Comparison of ENCODE assay signal across 13 cellular contexts in the genomic region with DNA sequence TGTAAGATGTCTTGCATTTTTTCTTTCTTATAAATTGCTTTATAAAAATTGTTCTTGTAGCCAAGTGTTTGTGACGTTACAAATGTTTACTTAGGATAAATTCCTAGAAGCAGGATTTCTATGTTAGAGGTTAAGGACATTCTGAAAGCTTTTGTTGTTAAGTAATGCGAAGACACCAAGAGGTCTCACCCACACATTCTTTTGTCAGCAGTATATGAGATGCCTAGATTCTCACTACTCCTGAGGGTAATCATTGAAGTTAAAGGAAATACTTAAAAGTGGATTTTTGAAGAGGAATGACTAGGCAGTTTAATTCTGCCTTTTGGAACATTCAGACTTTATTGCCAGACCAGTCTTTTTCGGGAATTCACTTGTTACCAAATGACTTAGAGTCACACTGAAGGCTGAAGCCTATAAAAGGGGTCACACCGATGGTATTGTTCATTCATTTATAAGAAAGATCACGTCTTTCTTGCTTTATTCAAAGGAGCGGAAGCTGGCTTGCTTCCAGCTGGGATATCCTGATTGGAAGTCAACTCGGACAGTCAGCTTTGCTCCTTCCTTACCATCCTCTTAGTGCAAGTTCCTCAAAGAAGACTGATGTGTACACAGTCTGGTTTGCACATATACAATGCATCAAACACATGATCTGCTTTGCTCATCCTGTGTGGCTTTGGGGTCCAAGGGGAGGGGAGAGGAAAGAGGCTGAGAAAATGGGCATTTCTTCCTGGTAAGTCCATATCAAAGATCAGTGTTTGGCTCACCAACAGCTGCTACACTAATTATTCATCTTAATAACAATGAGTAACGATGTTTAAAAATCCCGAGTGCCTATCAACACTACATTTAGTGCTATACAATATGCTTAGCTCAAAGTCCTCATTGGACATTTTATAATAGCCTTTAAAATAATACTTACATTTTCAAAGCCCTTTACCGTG.
DNase-seq lines count a peak whose midpoint lies in the region; ATAC-seq and TF ChIP-seq lines count a peak whose summit lies in the region.
"Had no signal": no experiment of that assay in that cellular context is flagged by ENCODE, and none has a peak within 500 bp of the region (broad histone marks: within the 10 kb centered on the region; RNA-seq: fewer than 3 reads in every experiment).

No MANE protein-coding gene starts in this region.

- no peaks in the 10 kb centered on the region for H3K9me3 ChIP-seq in left ventricle myocardium inferior (replicated peaks)
- no peaks in the 10 kb centered on the region for H3K9me3 ChIP-seq in CD8-positive, alpha-beta T cell (ENCODE audit: low read length)
- H3K9me3 ChIP-seq: pancreas had no signal

- H3K56ac ChIP-seq in mesendoderm (ENCODE audit: low read length): no peak overlapping the region

- no CpG with 5 or more reads among the region's 10 CpGs for WGBS in mesendoderm (ENCODE audit: extremely low coverage, insufficient coverage, low lambda C conversion rate)

- no peaks in the 10 kb centered on the region for H3K4me1 Mint-ChIP-seq in CD8-positive, alpha-beta T cell (ENCODE audit: low read depth)

- no peak overlapping the region for H3K4ac ChIP-seq in mesendoderm (ENCODE audit: low read depth, low read length)

- no peak for TF ChIP-seq CTCF in left ventricle myocardium inferior (IDR thresholded peaks at IDR 0.05; ENCODE audit: borderline replicate concordance)
- no peak for TF ChIP-seq CTCF in choroid plexus epithelial cell (conservative IDR thresholded peaks at IDR 0.05; ENCODE audit: low read depth, low read length)
- TF ChIP-seq CTCF in CD8-positive, alpha-beta T cell (IDR thresholded peaks at IDR 0.05): no peak

- POLR2A ChIA-PET in CD8-positive, alpha-beta T cell (lab: Charles Lee): no interaction called here

- H3K4me3 Mint-ChIP-seq in CD8-positive, alpha-beta T cell: no peak overlapping the region

- no peak overlapping the region for H3K27ac Mint-ChIP-seq in CD8-positive, alpha-beta T cell

- H4K8ac ChIP-seq in mesendoderm (ENCODE audit: low read depth, low read length): no peak overlapping the region

- no peak overlapping the region for H2AK5ac ChIP-seq in mesendoderm (ENCODE audit: low read length)

- intact Hi-C loops in left ventricle myocardium inferior (cut with micrococcal nuclease): loop anchor here (10.0 kb wide), 1 partner anchor 570 kb away; no protein-coding TSS in a partner anchor
- intact Hi-C loops in Right ventricle myocardium inferior (cut with DNase I): loop anchor here (5.0 kb wide), 1 partner anchor 978 kb away; no protein-coding TSS in a partner anchor
- intact Hi-C loops in CD8-positive, alpha-beta T cell (cut with DNase I, micrococcal nuclease): no loop called here

- peak overlapping the region; percentile 68 for H3K23ac ChIP-seq in mesendoderm (ENCODE audit: low read length)

- peaks cover 9% of the 10 kb centered on the region for H3K27me3 Mint-ChIP-seq in CD8-positive, alpha-beta T cell (ENCODE audit: low read depth)

- H3K4me1 ChIP-seq in left ventricle myocardium inferior (peaks cover 20% of the 10 kb centered on the region), mesendoderm (ENCODE audit: control insufficient read depth, low read depth, low read length) (peaks cover 2% of the 10 kb centered on the region)
- H3K4me1 ChIP-seq in CD8-positive, alpha-beta T cell (ENCODE audit: insufficient read depth, low read length): no peaks in the 10 kb centered on the region
- H3K4me1 ChIP-seq: pancreas had no signal

- no peak overlapping the region for H2BK120ac ChIP-seq in mesendoderm (ENCODE audit: low read depth, low read length)

- no peak overlapping the region for H2BK5ac ChIP-seq in mesendoderm (ENCODE audit: low read length)

- no peaks in the 10 kb centered on the region for H3K79me1 ChIP-seq in mesendoderm (ENCODE audit: low read length)

- H3K27ac ChIP-seq in left ventricle myocardium inferior (replicated peaks) (peak overlapping the region; percentile 61), mesendoderm (ENCODE audit: low read depth, low read length) (no peak overlapping the region)
- no peak overlapping the region for H3K27ac ChIP-seq in CD8-positive, alpha-beta T cell (ENCODE audit: low read depth, low read length)
- H3K27ac ChIP-seq: HL-60, WERI-Rb-1 had no signal

- no peak overlapping the region for H3K9ac ChIP-seq in mesendoderm (ENCODE audit: low read length)

- H3K4me2 ChIP-seq in mesendoderm (ENCODE audit: low read length): no peak overlapping the region

- H3K36me3 Mint-ChIP-seq in CD8-positive, alpha-beta T cell: no peaks in the 10 kb centered on the region

- no peak overlapping the region for H2BK15ac ChIP-seq in mesendoderm (replicated peaks; ENCODE audit: low read depth)

- H3K27me3 ChIP-seq in left ventricle myocardium inferior (ENCODE audit: low read depth): no peaks in the 10 kb centered on the region
- H3K27me3 ChIP-seq in mesendoderm (ENCODE audit: insufficient read depth, low read length, poor library complexity): no peaks in the 10 kb centered on the region
- H3K27me3 ChIP-seq in CD8-positive, alpha-beta T cell (ENCODE audit: insufficient read depth, low read length): no peaks in the 10 kb centered on the region
- H3K27me3 ChIP-seq: pancreas had no signal

- no peak overlapping the region for H3K18ac ChIP-seq in mesendoderm (ENCODE audit: low read length)

- ATAC-seq in Right ventricle myocardium inferior (no peak), GM21360 (IDR thresholded peaks at IDR 0.05; ENCODE audit: unreplicated experiment) (no peak)
- no peak for ATAC-seq in CD8-positive, alpha-beta T cell

- no peak overlapping the region for H4K5ac ChIP-seq in mesendoderm (ENCODE audit: low read length)

- no peaks in the 10 kb centered on the region for H3K9me3 Mint-ChIP-seq in CD8-positive, alpha-beta T cell

- DNase-seq in left ventricle myocardium inferior (no peak), Right ventricle myocardium inferior (ENCODE audit: missing footprints) (no peak), choroid plexus epithelial cell (ENCODE audit: low read depth) (peak; percentile 87), mesendoderm (peak; percentile 23), activated T-cell treated with anti-CD3 and anti-CD28 coated beads for 4 hours (no peak)
- DNase-seq in stimulated activated CD4-positive, alpha-beta T cell treated with anti-CD3 and anti-CD28 coated beads, Interleukin-4, amount 100 ng/mL, for 1 hour: no peak
- DNase-seq in CD8-positive, alpha-beta T cell: no peak
- DNase-seq: activated effector memory CD4-positive, alpha-beta T cell treated with Interleukin-2 at 50 U/mL for 16 hours; NCI-H1417 treated with DMSO at 0.1 percent for 48 hours; pancreas had no signal

- H3K4me3 ChIP-seq in left ventricle myocardium inferior: no peak overlapping the region
- H3K4me3 ChIP-seq in choroid plexus epithelial cell (ENCODE audit: low read depth, low read length): no peak overlapping the region
- no peak overlapping the region for H3K4me3 ChIP-seq in mesendoderm (ENCODE audit: low read length)
- no peak overlapping the region for H3K4me3 ChIP-seq in CD8-positive, alpha-beta T cell (ENCODE audit: low read depth, low read length)
- H3K4me3 ChIP-seq: pancreas had no signal

- no peaks in the 10 kb centered on the region for H3K79me2 ChIP-seq in mesendoderm (ENCODE audit: control insufficient read depth, insufficient read depth, low read length)

- H3K36me3 ChIP-seq in left ventricle myocardium inferior (no peaks in the 10 kb centered on the region), mesendoderm (ENCODE audit: control insufficient read depth, insufficient read depth, low read length) (no peaks in the 10 kb centered on the region)
- no peaks in the 10 kb centered on the region for H3K36me3 ChIP-seq in CD8-positive, alpha-beta T cell (ENCODE audit: insufficient read depth, low read length)
- H3K36me3 ChIP-seq: pancreas, WERI-Rb-1 had no signal

- CTCF ChIA-PET in CD8-positive, alpha-beta T cell (lab: Charles Lee): interaction anchor here (1.2 kb wide), 1 partner anchor 9 kb away, joined by 3 read pairs; no protein-coding TSS in a partner anchor

Comparison
In these comparisons a context has a peak if more than half of its experiments do, and no peak if none do; other contexts are left out.
1. DNase-seq: peak in choroid plexus epithelial cell (single experiment) and mesendoderm (single experiment); none in left ventricle myocardium inferior (single experiment), Right ventricle myocardium inferior (single experiment), stimulated activated CD4-positive, alpha-beta T cell treated with anti-CD3 and anti-CD28 coated beads, Interleukin-4, amount 100 ng/mL, for 1 hour (single experiment), activated T-cell treated with anti-CD3 and anti-CD28 coated beads for 4 hours (single experiment) and CD8-positive, alpha-beta T cell (0 of 7).
2. intact Hi-C loops: an anchor here in left ventricle myocardium inferior (10.0 kb wide) and Right ventricle myocardium inferior (5.0 kb wide); none called in CD8-positive, alpha-beta T cell.